Comparison of ENCODE assay signal across 24 cellular contexts in genomic region chr4:8685831-8686230, GRCh38.
"Had no signal": no experiment of that assay in that cellular context is flagged by ENCODE, and none has a peak within 500 bp of the region (broad histone marks: within the 10 kb centered on the region; RNA-seq: fewer than 3 reads in every experiment).

No MANE protein-coding gene starts in this region.

- ATAC-seq: activated naive CD8-positive, alpha-beta T cell treated with anti-CD3 and anti-CD28 coated beads, Interleukin-2, amount 50 U/mL, for 24 hours; Panc1; SK-N-SH treated with all-trans-retinoic acid at 6 μM for 48 hours had no signal

- DNase-seq: activated CD4-positive, alpha-beta memory T cell treated with anti-CD3 and anti-CD28 coated beads, Interleukin-2, amount 10 ng/mL, durations not matched to agents 7 days and 5 days; activated CD4-positive, alpha-beta T cell treated with anti-CD3 and anti-CD28 coated beads for 1 hour; activated CD4-positive, alpha-beta T cell treated with anti-CD3 and anti-CD28 coated beads for 48 hours; activated CD4-positive, CD25-positive, alpha-beta regulatory T cell; activated naive CD4-positive, alpha-beta T cell treated with anti-CD3 and anti-CD28 coated beads, Interleukin-2, amount 10 ng/mL, durations not matched to agents 7 days and 5 days; activated naive CD8-positive, alpha-beta T cell treated with anti-CD3 and anti-CD28 coated beads, Interleukin-2, amount 50 U/mL, for 24 hours; activated T-cell treated with anti-CD3 and anti-CD28 coated beads, Interleukin-2, amount 50 U/mL, for 24 hours; anterior cingulate cortex; central memory CD4-positive, alpha-beta T cell; NCI-H1105 treated with DMSO at 0.1 percent for 48 hours; NCI-H1436; NCI-H1694; NCI-H2029; NCI-H345; NCI-H524 treated with DMSO at 0.1 percent for 48 hours; SIG-M5; SW 1271; T-helper 1 cell; T-helper 2 cell; T-helper 9 cell had no signal

- H3K27ac ChIP-seq: KMS-11, VCaP had no signal
